2 cellular contexts compared by ENCODE assay signal in the genomic region with DNA sequence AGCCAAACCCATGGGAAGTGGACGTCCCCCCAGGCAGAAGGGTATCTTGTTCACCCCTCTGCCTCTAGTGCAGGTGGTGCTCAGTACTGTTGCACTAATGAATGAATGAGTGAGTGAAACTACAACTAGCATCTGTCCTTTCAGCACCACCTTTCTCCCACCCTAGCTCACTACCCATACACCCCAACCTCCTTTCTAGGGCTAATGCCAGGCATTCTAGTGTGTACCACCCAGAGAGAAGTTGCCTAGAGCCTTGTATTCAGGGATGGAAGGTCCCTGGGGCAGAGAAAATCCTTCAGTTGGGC.
TF ChIP-seq lines count a peak whose summit lies in the region.

No MANE protein-coding gene starts in this region.

TF ChIP-seq in HEK293, 187 proteins besides CTCF, POLR2A, EP300 and RAD21:
- TF ChIP-seq, protein P1, sequence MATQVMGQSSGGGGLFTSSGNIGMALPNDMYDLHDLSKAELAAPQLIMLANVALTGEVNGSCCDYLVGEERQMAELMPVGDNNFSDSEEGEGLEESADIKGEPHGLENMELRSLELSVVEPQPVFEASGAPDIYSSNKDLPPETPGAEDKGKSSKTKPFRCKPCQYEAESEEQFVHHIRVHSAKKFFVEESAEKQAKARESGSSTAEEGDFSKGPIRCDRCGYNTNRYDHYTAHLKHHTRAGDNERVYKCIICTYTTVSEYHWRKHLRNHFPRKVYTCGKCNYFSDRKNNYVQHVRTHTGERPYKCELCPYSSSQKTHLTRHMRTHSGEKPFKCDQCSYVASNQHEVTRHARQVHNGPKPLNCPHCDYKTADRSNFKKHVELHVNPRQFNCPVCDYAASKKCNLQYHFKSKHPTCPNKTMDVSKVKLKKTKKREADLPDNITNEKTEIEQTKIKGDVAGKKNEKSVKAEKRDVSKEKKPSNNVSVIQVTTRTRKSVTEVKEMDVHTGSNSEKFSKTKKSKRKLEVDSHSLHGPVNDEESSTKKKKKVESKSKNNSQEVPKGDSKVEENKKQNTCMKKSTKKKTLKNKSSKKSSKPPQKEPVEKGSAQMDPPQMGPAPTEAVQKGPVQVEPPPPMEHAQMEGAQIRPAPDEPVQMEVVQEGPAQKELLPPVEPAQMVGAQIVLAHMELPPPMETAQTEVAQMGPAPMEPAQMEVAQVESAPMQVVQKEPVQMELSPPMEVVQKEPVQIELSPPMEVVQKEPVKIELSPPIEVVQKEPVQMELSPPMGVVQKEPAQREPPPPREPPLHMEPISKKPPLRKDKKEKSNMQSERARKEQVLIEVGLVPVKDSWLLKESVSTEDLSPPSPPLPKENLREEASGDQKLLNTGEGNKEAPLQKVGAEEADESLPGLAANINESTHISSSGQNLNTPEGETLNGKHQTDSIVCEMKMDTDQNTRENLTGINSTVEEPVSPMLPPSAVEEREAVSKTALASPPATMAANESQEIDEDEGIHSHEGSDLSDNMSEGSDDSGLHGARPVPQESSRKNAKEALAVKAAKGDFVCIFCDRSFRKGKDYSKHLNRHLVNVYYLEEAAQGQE (tag by site-specific recombination; IDR thresholded peaks at IDR 0.05) = peak; percentile 53; the same call in 1 of the 2 replicates
- no peak for TF ChIP-seq ZNF26 (tag by site-specific recombination; IDR thresholded peaks at IDR 0.05)
- no peak for TF ChIP-seq ZNF133 (tag by site-specific recombination; IDR thresholded peaks at IDR 0.05)
- no peak for TF ChIP-seq ZNF660 (tag by site-specific recombination; IDR thresholded peaks at IDR 0.05)
- no peak for TF ChIP-seq ZNF48 (tag by site-specific recombination; IDR thresholded peaks at IDR 0.05)
- no peak for TF ChIP-seq ZNF518A (tag by site-specific recombination; conservative IDR thresholded peaks at IDR 0.05; ENCODE audit: low read depth)
- TF ChIP-seq ZNF513 (tag by site-specific recombination; IDR thresholded peaks at IDR 0.05) = no peak
- no peak for TF ChIP-seq ZFP37 (tag by site-specific recombination; IDR thresholded peaks at IDR 0.05)

TF ChIP-seq in endothelial cell of umbilical vein, 7 proteins besides CTCF, POLR2A, EP300 and RAD21:
- no peak for TF ChIP-seq EZH2 (IDR thresholded peaks at IDR 0.05; ENCODE audit: borderline replicate concordance, low read depth, low read length, severe bottlenecking)
TF ChIP-seq in endothelial cell of umbilical vein: peak in this region for 0.
